29 cellular contexts compared by ENCODE assay signal in genomic region chr5:163161512-163161911, GRCh38.
"Had no signal": no experiment of that assay in that cellular context is flagged by ENCODE, and none has a peak within 500 bp of the region (broad histone marks: within the 10 kb centered on the region; RNA-seq: fewer than 3 reads in every experiment).

No MANE protein-coding gene starts in this region.

- H3K27ac ChIP-seq: stomach, suprapubic skin, testis, thoracic aorta, thyroid gland, tibial artery, transverse colon, upper lobe of left lung, upper lobe of right lung, uterus, vagina had no signal

- H3K27me3 ChIP-seq: stomach, suprapubic skin, testis, thyroid gland, tibial artery, transverse colon, upper lobe of left lung, upper lobe of right lung, uterus, vagina had no signal

- H3K27ac Mint-ChIP-seq: stimulated activated effector memory CD8-positive, alpha-beta T cell treated with anti-CD3 and anti-CD28 coated beads, Interleukin-12 subunit alpha, Interleukin-12 subunit beta, amount 100 ng/mL, for 72 hours; stimulated activated memory B cell treated with anti-CD40 and anti-IgM and Interleukin-4, amounts not matched to agents 10 μg/mL and 1 μg/mL and 100 μg/mL, for 72 hours; stimulated activated naive B cell treated with anti-CD40 and anti-IgM and Interleukin-4, amounts not matched to agents 10 μg/mL and 1 μg/mL and 100 μg/mL, for 72 hours; stimulated activated naive CD8-positive, alpha-beta T cell treated with anti-CD3 and anti-CD28 coated beads, Interleukin-15, amount 100 ng/mL, for 72 hours; stimulated activated naive CD8-positive, alpha-beta T cell treated with anti-CD3 and anti-CD28 coated beads, Interleukin-15, Interleukin-2, amounts not matched to agents 100 ng/mL and 50 ng/mL, for 24 hours; type B pancreatic cell had no signal

- H3K36me3 ChIP-seq: stomach, suprapubic skin, thoracic aorta, thyroid gland, tibial artery, transverse colon, upper lobe of left lung, upper lobe of right lung, uterus, vagina had no signal

- H3K4me1 Mint-ChIP-seq: stimulated activated effector memory CD8-positive, alpha-beta T cell treated with anti-CD3 and anti-CD28 coated beads, Interleukin-12 subunit alpha, Interleukin-12 subunit beta, amount 100 ng/mL, for 72 hours; stimulated activated memory B cell treated with anti-CD40 and anti-IgM and Interleukin-4, amounts not matched to agents 10 μg/mL and 1 μg/mL and 100 μg/mL, for 72 hours; stimulated activated naive B cell treated with anti-CD40 and anti-IgM and Interleukin-4, amounts not matched to agents 10 μg/mL and 1 μg/mL and 100 μg/mL, for 72 hours; stimulated activated naive CD8-positive, alpha-beta T cell treated with anti-CD3 and anti-CD28 coated beads, Interleukin-15, amount 100 ng/mL, for 72 hours had no signal

- H3K4me1 ChIP-seq: stomach, suprapubic skin, testis, thyroid gland, tibial artery, transverse colon, upper lobe of left lung, upper lobe of right lung, uterus, vagina had no signal

- H3K9me3 Mint-ChIP-seq: type B pancreatic cell had no signal

- H3K4me3 ChIP-seq: stomach, suprapubic skin, testis, thoracic aorta, thyroid gland, tibial artery, transverse colon, upper lobe of left lung, upper lobe of right lung, uterus, vagina had no signal

- H3K27me3 Mint-ChIP-seq: stimulated activated memory B cell treated with anti-CD40 and anti-IgM and Interleukin-4, amounts not matched to agents 10 μg/mL and 1 μg/mL and 100 μg/mL, for 72 hours; stimulated activated naive B cell treated with anti-CD40 and anti-IgM and Interleukin-4, amounts not matched to agents 10 μg/mL and 1 μg/mL and 100 μg/mL, for 72 hours; stimulated activated naive CD8-positive, alpha-beta T cell treated with anti-CD3 and anti-CD28 coated beads, Interleukin-15, amount 100 ng/mL, for 72 hours; stimulated activated naive CD8-positive, alpha-beta T cell treated with anti-CD3 and anti-CD28 coated beads, Interleukin-15, Interleukin-2, amounts not matched to agents 100 ng/mL and 50 ng/mL, for 24 hours; type B pancreatic cell had no signal

- DNase-seq: stimulated activated CD4-positive, alpha-beta T cell treated with anti-CD3 and anti-CD28 coated beads, Interleukin-2, amount 100 ng/mL, for 24 hours; stimulated activated CD4-positive, alpha-beta T cell treated with anti-CD3 and anti-CD28 coated beads, Interleukin-2, amount 100 ng/mL, for 48 hours; stimulated activated CD4-positive, alpha-beta T cell treated with anti-CD3 and anti-CD28 coated beads, Interleukin-4, amount 100 ng/mL, for 1 hour; stimulated activated CD4-positive, alpha-beta T cell treated with anti-CD3 and anti-CD28 coated beads, Interleukin-4, amount 100 ng/mL, for 24 hours; stimulated activated CD4-positive, alpha-beta T cell treated with anti-CD3 and anti-CD28 coated beads, Interleukin-4, amount 100 ng/mL, for 4 hours; stimulated activated CD8-positive, alpha-beta memory T cell treated with anti-CD3 and anti-CD28 coated beads, Interleukin-4, amount 100 ng/mL, for 48 hours; stimulated activated naive B cell treated with anti-CD40 and anti-IgM and Interleukin-4, amounts not matched to agents 10 μg/mL and 1 μg/mL and 100 μg/mL, for 72 hours; stimulated activated naive CD4-positive, alpha-beta T cell; stimulated activated naive CD4-positive, alpha-beta T cell treated with Interleukin-2 at 50 U/mL for 16 hours; stimulated activated naive CD8-positive, alpha-beta T cell treated with anti-CD3 and anti-CD28 coated beads, Interleukin-15, amount 100 ng/mL, for 72 hours; stimulated activated naive CD8-positive, alpha-beta T cell treated with anti-CD3 and anti-CD28 coated beads, Interleukin-15, Interleukin-2, amounts not matched to agents 100 U/mL and 50 U/mL, for 24 hours; stomach; substantia nigra; testis; thyroid gland; tibial artery; transverse colon; trophoblast cell; upper lobe of left lung; upper lobe of right lung; uterus had no signal

- H3K4me3 Mint-ChIP-seq: stimulated activated effector memory CD8-positive, alpha-beta T cell treated with anti-CD3 and anti-CD28 coated beads, Interleukin-12 subunit alpha, Interleukin-12 subunit beta, amount 100 ng/mL, for 72 hours; stimulated activated memory B cell treated with anti-CD40 and anti-IgM and Interleukin-4, amounts not matched to agents 10 μg/mL and 1 μg/mL and 100 μg/mL, for 72 hours; stimulated activated naive B cell treated with anti-CD40 and anti-IgM and Interleukin-4, amounts not matched to agents 10 μg/mL and 1 μg/mL and 100 μg/mL, for 72 hours; stimulated activated naive CD8-positive, alpha-beta T cell treated with anti-CD3 and anti-CD28 coated beads, Interleukin-15, amount 100 ng/mL, for 72 hours; stimulated activated naive CD8-positive, alpha-beta T cell treated with anti-CD3 and anti-CD28 coated beads, Interleukin-15, Interleukin-2, amounts not matched to agents 100 ng/mL and 50 ng/mL, for 24 hours; type B pancreatic cell had no signal

- ATAC-seq: stimulated activated effector memory CD8-positive, alpha-beta T cell treated with anti-CD3 and anti-CD28 coated beads, Interleukin-12 subunit alpha, Interleukin-12 subunit beta, amount 100 ng/mL, for 72 hours; stimulated activated memory B cell treated with anti-CD40 and anti-IgM and Interleukin-4, amounts not matched to agents 10 μg/mL and 1 μg/mL and 100 μg/mL, for 72 hours; stimulated activated naive B cell treated with anti-CD40 and anti-IgM and Interleukin-4, amounts not matched to agents 10 μg/mL and 1 μg/mL and 100 μg/mL, for 72 hours; stimulated activated naive CD8-positive, alpha-beta T cell treated with anti-CD3 and anti-CD28 coated beads, Interleukin-15, amount 100 ng/mL, for 72 hours; stimulated activated naive CD8-positive, alpha-beta T cell treated with anti-CD3 and anti-CD28 coated beads, Interleukin-15, Interleukin-2, amounts not matched to agents 100 U/mL and 50 U/mL, for 24 hours; upper lobe of right lung had no signal

- FAIRE-seq: urothelium cell line had no signal

- H3K9me3 ChIP-seq: testis, thoracic aorta, thyroid gland, tibial artery, transverse colon, upper lobe of right lung, uterus, vagina had no signal

- H3K36me3 Mint-ChIP-seq: stimulated activated effector memory CD8-positive, alpha-beta T cell treated with anti-CD3 and anti-CD28 coated beads, Interleukin-12 subunit alpha, Interleukin-12 subunit beta, amount 100 ng/mL, for 72 hours; stimulated activated memory B cell treated with anti-CD40 and anti-IgM and Interleukin-4, amounts not matched to agents 10 μg/mL and 1 μg/mL and 100 μg/mL, for 72 hours; stimulated activated naive B cell treated with anti-CD40 and anti-IgM and Interleukin-4, amounts not matched to agents 10 μg/mL and 1 μg/mL and 100 μg/mL, for 72 hours; type B pancreatic cell had no signal
